In genomic region chr19:4183967-4184717, GRCh38 we compare ENCODE assay signal across 11 cellular contexts. TPM values are rescaled to one million over a fixed set of nuclear protein-coding genes. Genes with fewer than 3 reads are reported as not detected.
DNase-seq lines count a peak whose midpoint lies in the region; ATAC-seq and TF ChIP-seq lines count a peak whose summit lies in the region.
"Had no signal": no experiment of that assay in that cellular context is flagged by ENCODE, and none has a peak within 500 bp of the region (broad histone marks: within the 10 kb centered on the region; RNA-seq: fewer than 3 reads in every experiment).

No MANE protein-coding gene starts in this region.

- ATAC-seq in mucosa of descending colon, result no peak
- ATAC-seq in HG03342 (IDR thresholded peaks at IDR 0.05; ENCODE audit: unreplicated experiment), result no peak
- no peak for ATAC-seq in left ventricle myocardium superior

- DNase-seq in CD1c-positive myeloid dendritic cell (ENCODE audit: extremely low spot score) (peak; percentile 78), H7 (peak; percentile 72), NOMO-1 (lab: John Stamatoyannopoulos, UW; ENCODE audit: unreplicated experiment in 2 of 2) (peak; percentile 34 to 36), left kidney (ENCODE audit: low read depth, low spot score) (peak; percentile 80), mucosa of descending colon (no peak), RKO (ENCODE audit: low spot score) (no peak), left ventricle myocardium superior (no peak)

- H3K9me3 ChIP-seq in mucosa of descending colon, result no peaks in the 10 kb centered on the region
- H3K9me3 ChIP-seq: esophagus muscularis mucosa had no signal

- intact Hi-C loops in mucosa of descending colon (cut with DNase I, micrococcal nuclease), result no loop called here
- intact Hi-C loops in left ventricle myocardium superior (cut with micrococcal nuclease), result no loop called here

- no peak for TF ChIP-seq CTCF in mucosa of descending colon (IDR thresholded peaks at IDR 0.05)

- H3K4me3 ChIP-seq in H7 (ENCODE audit: insufficient read depth, low read depth, low read length), result no peak overlapping the region
- H3K4me3 ChIP-seq in mucosa of descending colon, result no peak overlapping the region

- no peaks in the 10 kb centered on the region for H3K36me3 ChIP-seq in H7 (replicated peaks; ENCODE audit: control insufficient read depth, insufficient read depth, low read length)
- no peaks in the 10 kb centered on the region for H3K36me3 ChIP-seq in mucosa of descending colon (ENCODE audit: low read depth)

- H3K27me3 ChIP-seq in H7 (ENCODE audit: control insufficient read depth, insufficient read depth, low read length), result no peaks in the 10 kb centered on the region; the same call in 1 of the 2 replicates

- peaks cover 23% of the 10 kb centered on the region for H3K4me1 ChIP-seq in mucosa of descending colon (ENCODE audit: low read depth)

RNA-seq across cellular contexts. Expression of gene ANKRD24, which starts 1.7 kb away (rescaled TPM):
- total RNA-seq in H7 (2014; rRNA removed; shearing (Covaris generic)), result 1.0 and 1.2 TPM in 2 replicates
- total RNA-seq in mucosa of descending colon (1 to 10 TPM in 2 of 3 donors, under 1 TPM in 1; 0.95 to 2.7 (median 1.3) TPM), left ventricle myocardium superior (0.42 TPM)

RNA-seq across cellular contexts. Expression of gene SIRT6, which starts 1.8 kb away (rescaled TPM):
- 23.3 and 25.1 TPM in 2 replicates for total RNA-seq in H7 (2014; rRNA removed; shearing (Covaris generic))
- total RNA-seq in mucosa of descending colon (100 to 1,000 TPM in 2 of 3 donors, 10 to 100 TPM in 1; 60.9 to 138 (median 118) TPM), left ventricle myocardium superior (9.3 TPM)

RNA-seq across cellular contexts. Expression of gene CREB3L3, which starts 30.7 kb away (rescaled TPM):
- not detected in 2 replicates for total RNA-seq in H7 (2014; rRNA removed; shearing (Covaris generic))
- total RNA-seq in mucosa of descending colon (1 to 10 TPM; 2.4 to 5.1 (median 3.4) TPM), left ventricle myocardium superior (not detected)
- total RNA-seq: esophagus muscularis mucosa, G401, lung microvascular endothelial cell had no signal

RNA-seq across cellular contexts. Expression of gene EBI3, which starts 45.2 kb away (rescaled TPM):
- total RNA-seq in H7 (2014; rRNA removed; shearing (Covaris generic)), result 0.10 and 0.67 TPM in 2 replicates
- total RNA-seq in mucosa of descending colon (1 to 10 TPM; 1.1 to 5.4 (median 3.6) TPM), left ventricle myocardium superior (0.92 TPM)

Comparison
In these comparisons a context has a peak if more than half of its experiments do, and no peak if none do; other contexts are left out.
1. DNase-seq: peak in CD1c-positive myeloid dendritic cell (single experiment), H7 (single experiment), NOMO-1 (2 of 2) and left kidney (single experiment); none in mucosa of descending colon (0 of 3), RKO (single experiment) and left ventricle myocardium superior (single experiment).